Comparison of ENCODE assay signal across 23 cellular contexts in genomic region chr17:15194859-15195277, GRCh38.
DNase-seq lines count a peak whose midpoint lies in the region; ATAC-seq and TF ChIP-seq lines count a peak whose summit lies in the region.
"Had no signal": no experiment of that assay in that cellular context is flagged by ENCODE, and none has a peak within 500 bp of the region (broad histone marks: within the 10 kb centered on the region; RNA-seq: fewer than 3 reads in every experiment).

No MANE protein-coding gene starts in this region.

- CTCF ChIA-PET in IMR-90 (lab: Yijun Ruan, JAX): no interaction called here

- no peak overlapping the region for H4K5ac ChIP-seq in IMR-90 (ENCODE audit: low read depth, low read length)

- intact Hi-C loops in IMR-90 (cut with micrococcal nuclease): no loop called here

- no CpG with 5 or more reads among the region's 1 CpG for WGBS in IMR-90 (ENCODE audit: extremely low coverage in 2 of 2, insufficient read length in 1 of 2), 2 experiments

- H2BK15ac ChIP-seq in IMR-90 (ENCODE audit: low read depth, low read length): no peak overlapping the region

- H2AK5ac ChIP-seq in IMR-90 (ENCODE audit: low read depth, low read length): no peak overlapping the region

- no peak for TF ChIP-seq RAD21 in IMR-90 (IDR thresholded peaks at IDR 0.05; ENCODE audit: low read length)

- no peak overlapping the region for H3K27ac ChIP-seq in IMR-90 (ENCODE audit: insufficient read depth, low read length)
- H3K27ac ChIP-seq: cardiac muscle cell, GM23248, stomach, transverse colon had no signal

- TF ChIP-seq CTCF in IMR-90 (conservative IDR thresholded peaks at IDR 0.05; ENCODE audit: low read depth, low read length): no peak

- no peak overlapping the region for H3K56ac ChIP-seq in IMR-90 (ENCODE audit: extremely low read depth, insufficient read depth, low read length)

- H3K9ac ChIP-seq in IMR-90 (ENCODE audit: low read depth, low read length): no peak overlapping the region
- H3K9ac ChIP-seq: GM23248 had no signal

- in situ Hi-C loops in IMR-90 (cut with MboI; ENCODE audit: low sequenced_read_pairs): loop anchor here (25.0 kb wide), 1 partner anchor 533 kb away; no protein-coding TSS in a partner anchor

- dilution Hi-C loops in IMR-90 (cut with HindIII; ENCODE audit: low sequenced_read_pairs, unreplicated experiment): no loop called here

- H2BK20ac ChIP-seq in IMR-90 (ENCODE audit: low read depth, low read length): no peak overlapping the region

- ATAC-seq in IMR-90 (ENCODE audit: low read depth) (peak; percentile 65), HG02938 (IDR thresholded peaks at IDR 0.05; ENCODE audit: unreplicated experiment) (no peak)
- ATAC-seq: CD8-positive, alpha-beta T cell; sciatic nerve had no signal

- peaks cover 22% of the 10 kb centered on the region for H3K27me3 ChIP-seq in IMR-90 (ENCODE audit: control insufficient read depth, insufficient read depth, low read length)
- H3K27me3 ChIP-seq: cardiac muscle cell, stomach, transverse colon had no signal

- POLR2A ChIA-PET in IMR-90 (lab: Charles Lee; ENCODE audit: unreplicated experiment): no interaction called here

- H2BK5ac ChIP-seq in IMR-90 (ENCODE audit: low read depth, low read length, poor library complexity, severe bottlenecking): no peak overlapping the region

- H4K20me1 ChIP-seq in IMR-90 (ENCODE audit: insufficient read depth, low read length): no peaks in the 10 kb centered on the region

- no peak overlapping the region for H4K91ac ChIP-seq in IMR-90 (ENCODE audit: insufficient read depth, low read depth, low read length)

- H3K18ac ChIP-seq in IMR-90 (ENCODE audit: low read depth, low read length): no peak overlapping the region

- H3K36me3 ChIP-seq in IMR-90 (ENCODE audit: control insufficient read depth, insufficient read depth, low read length): no peaks in the 10 kb centered on the region
- H3K36me3 ChIP-seq: cardiac muscle cell, stomach, transverse colon had no signal

- no peak overlapping the region for H3K4ac ChIP-seq in IMR-90 (ENCODE audit: low read depth, low read length)

- H3K14ac ChIP-seq in IMR-90 (replicated peaks; ENCODE audit: low read depth, low read length): no peak overlapping the region

- H3K4me3 ChIP-seq in IMR-90 (ENCODE audit: insufficient read depth, low read depth, low read length): no peak overlapping the region
- H3K4me3 ChIP-seq: cardiac muscle cell, GM23248, lung, stomach, transverse colon had no signal

- H2BK120ac ChIP-seq in IMR-90 (ENCODE audit: low read depth, low read length): no peak overlapping the region

- TF ChIP-seq POLR2A in IMR-90 (IDR thresholded peaks at IDR 0.05; ENCODE audit: low read depth, low read length): no peak

- H3K9me3 ChIP-seq in IMR-90 (ENCODE audit: control insufficient read depth, insufficient read depth, low read length): peaks cover 15% of the 10 kb centered on the region

- H3K79me1 ChIP-seq in IMR-90 (ENCODE audit: low read depth in 1 of 2, low read length in 2 of 2): no peaks in the 10 kb centered on the region

- no peak overlapping the region for H3K23ac ChIP-seq in IMR-90 (ENCODE audit: low read depth, low read length)

- H3K9me1 ChIP-seq in IMR-90 (ENCODE audit: insufficient read depth, low read length): no peaks in the 10 kb centered on the region

- no peak overlapping the region for H2AFZ ChIP-seq in IMR-90 (replicated peaks; ENCODE audit: low read length, poor library complexity)
- H2AFZ ChIP-seq: GM23248 had no signal

- no peak overlapping the region for H3K4me2 ChIP-seq in IMR-90 (ENCODE audit: low read depth, low read length)

- no peak overlapping the region for H4K8ac ChIP-seq in IMR-90 (ENCODE audit: low read depth in 2 of 2, low read length in 2 of 2)

- no peaks in the 10 kb centered on the region for H3K4me1 ChIP-seq in IMR-90 (ENCODE audit: control insufficient read depth, insufficient read depth, low read length)
- H3K4me1 ChIP-seq: stomach, transverse colon had no signal

- DNase-seq in COLO829 (ENCODE audit: low spot score) (peak; percentile 35), IMR-90 (peak; percentile 2), RPMI7951 (ENCODE audit: low read depth) (peak; percentile 29), myocyte (ENCODE audit: low read depth) (peak; percentile 50), AML-193 (lab: John Stamatoyannopoulos, UW) (no peak), NCI-H146 treated with DMSO at 0.1 percent for 48 hours (lab: John Stamatoyannopoulos, UW; ENCODE audit: unreplicated experiment) (no peak), NCI-H2196 treated with DMSO at 0.1 percent for 48 hours (lab: John Stamatoyannopoulos, UW; ENCODE audit: unreplicated experiment) (no peak)
- DNase-seq: activated CD4-positive, alpha-beta T cell treated with anti-CD3 and anti-CD28 coated beads for 1 hour; activated naive CD4-positive, alpha-beta T cell treated with Interleukin-2 at 50 U/mL for 16 hours; activated T-cell treated with anti-CD3 and anti-CD28 coated beads, Interleukin-2, amount 50 U/mL, for 1 hour; CD8-positive, alpha-beta T cell; GM23248; head of caudate nucleus; kidney glomerular epithelial cell; MM.1S; NCI-H2029 treated with DMSO at 0.1 percent for 48 hours; NCI-H446 treated with DMSO at 0.1 percent for 48 hours; stomach; transverse colon had no signal

- no TSS peak for BruUV-seq in IMR-90 (replicated peaks; lab: Mats Ljungman, UMichigan)

- H2AK9ac ChIP-seq in IMR-90 (replicated peaks; ENCODE audit: low read depth, low read length, poor library complexity): no peak overlapping the region

TF ChIP-seq in IMR-90, 13 proteins besides CTCF, POLR2A, EP300 and RAD21:
- TF ChIP-seq CEBPB (IDR thresholded peaks at IDR 0.05; ENCODE audit: low read depth, low read length) (no peak), CHD1 (IDR thresholded peaks at IDR 0.05; ENCODE audit: low read depth, low read length) (no peak), RCOR1 (IDR thresholded peaks at IDR 0.05; ENCODE audit: insufficient replicate concordance, low read length) (no peak), SMC3 (IDR thresholded peaks at IDR 0.05; ENCODE audit: low read depth, low read length) (no peak), BHLHE40 (IDR thresholded peaks at IDR 0.05; ENCODE audit: low read depth, low read length) (no peak)
- TF ChIP-seq, protein P1, sequence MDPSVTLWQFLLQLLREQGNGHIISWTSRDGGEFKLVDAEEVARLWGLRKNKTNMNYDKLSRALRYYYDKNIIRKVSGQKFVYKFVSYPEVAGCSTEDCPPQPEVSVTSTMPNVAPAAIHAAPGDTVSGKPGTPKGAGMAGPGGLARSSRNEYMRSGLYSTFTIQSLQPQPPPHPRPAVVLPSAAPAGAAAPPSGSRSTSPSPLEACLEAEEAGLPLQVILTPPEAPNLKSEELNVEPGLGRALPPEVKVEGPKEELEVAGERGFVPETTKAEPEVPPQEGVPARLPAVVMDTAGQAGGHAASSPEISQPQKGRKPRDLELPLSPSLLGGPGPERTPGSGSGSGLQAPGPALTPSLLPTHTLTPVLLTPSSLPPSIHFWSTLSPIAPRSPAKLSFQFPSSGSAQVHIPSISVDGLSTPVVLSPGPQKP (IDR thresholded peaks at IDR 0.05; ENCODE audit: borderline replicate concordance, low read depth, low read length): no peak
- TF ChIP-seq, protein P2, sequence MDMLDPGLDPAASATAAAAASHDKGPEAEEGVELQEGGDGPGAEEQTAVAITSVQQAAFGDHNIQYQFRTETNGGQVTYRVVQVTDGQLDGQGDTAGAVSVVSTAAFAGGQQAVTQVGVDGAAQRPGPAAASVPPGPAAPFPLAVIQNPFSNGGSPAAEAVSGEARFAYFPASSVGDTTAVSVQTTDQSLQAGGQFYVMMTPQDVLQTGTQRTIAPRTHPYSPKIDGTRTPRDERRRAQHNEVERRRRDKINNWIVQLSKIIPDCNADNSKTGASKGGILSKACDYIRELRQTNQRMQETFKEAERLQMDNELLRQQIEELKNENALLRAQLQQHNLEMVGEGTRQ (IDR thresholded peaks at IDR 0.05; ENCODE audit: low read depth, low read length): no peak

Comparison
In these comparisons a context has a peak if more than half of its experiments do, and no peak if none do; other contexts are left out.
1. DNase-seq: peak in COLO829 (single experiment), IMR-90 (single experiment), RPMI7951 (single experiment) and myocyte (single experiment); none in AML-193 (0 of 2), NCI-H146 treated with DMSO at 0.1 percent for 48 hours (single experiment) and NCI-H2196 treated with DMSO at 0.1 percent for 48 hours (single experiment).